20 cellular contexts compared by ENCODE assay signal in the genomic region with DNA sequence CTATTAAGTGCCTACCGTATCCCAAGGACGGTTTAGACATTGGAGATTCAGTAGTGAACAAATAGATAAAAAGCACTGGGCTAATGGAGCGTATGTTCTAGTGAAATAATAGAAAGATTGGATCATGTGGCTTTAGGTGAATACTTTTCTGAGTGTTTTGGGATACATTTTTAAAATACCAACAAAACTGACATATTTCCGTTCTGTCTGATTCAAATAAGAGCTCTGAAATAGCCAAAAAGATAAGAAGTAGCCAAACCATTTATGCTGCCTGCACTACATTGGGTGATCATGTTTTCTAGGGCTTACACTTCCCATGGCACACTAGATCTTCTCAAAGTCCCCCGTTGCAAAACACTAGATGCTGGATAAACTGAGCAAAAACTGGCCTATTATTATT. TPM values are rescaled to one million over a fixed set of nuclear protein-coding genes. Genes with fewer than 3 reads are reported as not detected.
"Had no signal": no experiment of that assay in that cellular context is flagged by ENCODE, and none has a peak within 500 bp of the region (broad histone marks: within the 10 kb centered on the region; RNA-seq: fewer than 3 reads in every experiment).

No MANE protein-coding gene starts in this region.

- H3K4me3 ChIP-seq: cardiac muscle cell, esophagus squamous epithelium, lung, neural progenitor cell, pancreas had no signal

- H3K9ac ChIP-seq: neural progenitor cell had no signal

- H3K36me3 ChIP-seq: cardiac muscle cell, esophagus squamous epithelium, neural progenitor cell, pancreas had no signal

- H3K4me2 ChIP-seq: neural progenitor cell had no signal

- H2AFZ ChIP-seq: neural progenitor cell had no signal

- H3K27ac ChIP-seq: cardiac muscle cell, esophagus squamous epithelium, foreskin keratinocyte, neural progenitor cell, pancreas had no signal

- H3K9me3 ChIP-seq: esophagus squamous epithelium, pancreas had no signal

- DNase-seq: activated CD4-positive, alpha-beta T cell treated with anti-CD3 and anti-CD28 coated beads, Interleukin-2, amount 50 U/mL, for 1 hour; activated CD4-positive, CD25-positive, alpha-beta regulatory T cell; activated CD8-positive, alpha-beta memory T cell treated with anti-CD3 and anti-CD28 coated beads for 24 hours; activated naive CD4-positive, alpha-beta T cell; anterior cingulate cortex; cortex of kidney; effector CD4-positive, alpha-beta T cell; esophagus squamous epithelium; foreskin keratinocyte; left colon; midbrain; pancreas; stimulated activated CD4-positive, alpha-beta T cell treated with anti-CD3 and anti-CD28 coated beads, Interleukin-4, amount 100 ng/mL, for 4 hours; stimulated activated CD8-positive, alpha-beta memory T cell treated with anti-CD3 and anti-CD28 coated beads, Interleukin-4, amount 100 ng/mL, for 48 hours; stimulated activated naive CD4-positive, alpha-beta T cell treated with Interleukin-2 at 50 U/mL for 16 hours; T-helper 2 cell had no signal

- ATAC-seq: left colon, pancreas had no signal

- H3K27me3 ChIP-seq: cardiac muscle cell, esophagus squamous epithelium, foreskin keratinocyte, neural progenitor cell, pancreas had no signal

RNA-seq across cellular contexts. Expression of a gene that starts 14.2 kb away (rescaled TPM):
- total RNA-seq: activated T-helper 1 cell treated with anti-CD3 and anti-CD28 coated beads, Interleukin-12 subunit alpha, Interleukin-12 subunit beta, Interleukin-2, Interleukin-4 antibody, amounts not matched to agents 30 ng/mL and 10 ng/mL and 1 ng/mL, durations not matched to agents 14 hours and 24 hours and 36 hours had no signal
